20 cellular contexts compared by ENCODE assay signal in the genomic region with DNA sequence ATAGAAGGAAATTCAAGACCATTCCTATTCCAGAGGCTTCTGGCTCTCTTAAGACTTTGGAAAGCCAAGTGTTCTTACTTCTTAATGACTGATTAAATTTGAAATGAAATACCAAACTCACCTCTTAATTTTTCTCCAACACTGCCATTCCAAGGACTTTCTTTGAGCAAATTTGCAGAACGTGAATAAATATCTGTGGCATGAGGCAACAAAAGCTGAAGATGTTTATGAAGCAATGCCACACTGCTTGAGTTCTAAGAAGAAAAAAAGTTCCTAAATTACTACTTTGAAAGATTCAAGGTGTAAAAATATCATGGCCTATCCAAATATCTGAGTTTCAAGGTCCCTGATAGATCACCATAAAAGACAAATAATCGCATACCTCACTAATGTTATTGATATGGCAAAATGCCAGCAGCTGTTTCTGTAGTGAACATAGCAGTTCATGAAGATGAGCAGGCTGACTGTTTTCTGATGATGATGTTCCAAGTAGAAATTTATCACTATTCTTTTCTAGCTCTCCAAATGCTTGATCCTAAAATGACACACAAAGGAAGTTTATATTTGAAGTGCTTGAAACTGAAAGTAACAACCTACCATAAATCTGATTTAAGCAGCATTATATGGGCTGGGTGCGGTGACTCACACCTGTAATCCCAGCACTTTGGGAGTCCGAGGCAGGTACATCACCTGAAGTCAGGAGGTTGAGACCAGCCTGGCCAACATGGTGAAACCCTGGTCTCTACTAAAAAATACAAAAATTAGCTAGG.
DNase-seq lines count a peak whose midpoint lies in the region; ATAC-seq, FAIRE-seq and TF ChIP-seq lines count a peak whose summit lies in the region.
"Had no signal": no experiment of that assay in that cellular context is flagged by ENCODE, and none has a peak within 500 bp of the region (broad histone marks: within the 10 kb centered on the region; RNA-seq: fewer than 3 reads in every experiment).

No MANE protein-coding gene starts in this region.

- H2AFZ ChIP-seq in K562 (ENCODE audit: low read depth, low read length) = no peak overlapping the region

- H3K36me3 Mint-ChIP-seq in T-helper 1 cell treated with Interleukin-12 subunit alpha and Interleukin-12 subunit beta and Interleukin-4 antibody, amounts not matched to agents 30 μg/mL and 1 μg/mL, for 36 hours (ENCODE audit: low read depth) = peaks cover 53% of the 10 kb centered on the region

- TF ChIP-seq RAD21 in K562 (CRISPR knock-in tag; conservative IDR thresholded peaks at IDR 0.05 in 1 of 2, IDR thresholded peaks at IDR 0.05 in 1 of 2) = no peak

- no peaks in the 10 kb centered on the region for H3K9me3 Mint-ChIP-seq in T-helper 1 cell treated with Interleukin-12 subunit alpha and Interleukin-12 subunit beta and Interleukin-4 antibody, amounts not matched to agents 30 μg/mL and 1 μg/mL, for 36 hours
- H3K9me3 Mint-ChIP-seq: IgD-negative memory B cell had no signal

- TF ChIP-seq CTCF in K562 (IDR thresholded peaks at IDR 0.05 in 2 of 3, conservative IDR thresholded peaks at IDR 0.05 in 1 of 3; ENCODE audit: insufficient read depth in 2 of 3, low read depth in 1 of 3, low read length in 3 of 3) (no peak), stomach (IDR thresholded peaks at IDR 0.05) (no peak)

- TF ChIP-seq POLR2A in K562 (conservative IDR thresholded peaks at IDR 0.05) (no peak), stomach (IDR thresholded peaks at IDR 0.05) (no peak)

- in situ Hi-C loops in K562 (cut with MboI) = no loop called here

- intact Hi-C loops in K562 (cut with micrococcal nuclease) (no loop called here), stomach (cut with DNase I; ENCODE audit: low total_unique reads) (no loop called here)

- H3K9me3 ChIP-seq in K562 (replicated peaks; ENCODE audit: control insufficient read depth, insufficient read depth, low read depth, low read length) (no peaks in the 10 kb centered on the region), small intestine (ENCODE audit: control insufficient read depth, low read depth) (no peaks in the 10 kb centered on the region), stomach (no peaks in the 10 kb centered on the region)

- no peak overlapping the region for H3K4me2 ChIP-seq in K562 (ENCODE audit: insufficient read depth, low read length)

- CTCF ChIA-PET in K562 (lab: Yijun Ruan, JAX; ENCODE audit: low intra/inter-chr PET ratio) = interaction anchor here (0.6 kb wide), 1 partner anchor 217 kb away, joined by 3 read pairs; no protein-coding TSS in a partner anchor

- peak; percentile 0 for DNase-seq in DMS 273 (lab: John Stamatoyannopoulos, UW; ENCODE audit: unreplicated experiment)
- no peak for DNase-seq in DMS 273 treated with DMSO at 0.1 percent for 48 hours (lab: John Stamatoyannopoulos, UW)
- no peak for DNase-seq in K562 (ENCODE audit: extremely low read depth in 1 of 4, low spot score in 3 of 4)
- DNase-seq in small intestine = peak; percentile 70
- DNase-seq in GM03348 (ENCODE audit: low spot score) = no peak
- DNase-seq in stomach = no peak
- no peak for DNase-seq in NCI-H1694 treated with DMSO at 0.1 percent for 48 hours (lab: John Stamatoyannopoulos, UW)
- DNase-seq: activated CD8-positive, alpha-beta memory T cell treated with anti-CD3 and anti-CD28 coated beads for 24 hours; amniotic stem cell; EL; HCEC 1CT; NCI-H1048; nucleus accumbens; right cardiac atrium; SHP77; stimulated activated naive CD4-positive, alpha-beta T cell treated with Interleukin-2 at 50 U/mL for 16 hours had no signal

- H3K4me1 Mint-ChIP-seq in T-helper 1 cell treated with Interleukin-12 subunit alpha and Interleukin-12 subunit beta and Interleukin-4 antibody, amounts not matched to agents 30 μg/mL and 1 μg/mL, for 36 hours (ENCODE audit: low read depth) = peaks cover 25% of the 10 kb centered on the region

- no peaks in the 10 kb centered on the region for H3K9me1 ChIP-seq in K562 (ENCODE audit: control insufficient read depth, insufficient read depth, low read length)

- H3K9ac ChIP-seq in K562 (ENCODE audit: insufficient read depth in 1 of 2, low read depth in 2 of 2, low read length in 2 of 2) = no peak overlapping the region

- no peaks in the 10 kb centered on the region for H3K27me3 Mint-ChIP-seq in T-helper 1 cell treated with Interleukin-12 subunit alpha and Interleukin-12 subunit beta and Interleukin-4 antibody, amounts not matched to agents 30 μg/mL and 1 μg/mL, for 36 hours (ENCODE audit: low read depth)
- H3K27me3 Mint-ChIP-seq: IgD-negative memory B cell had no signal

- H3K4me1 ChIP-seq in K562 (replicated peaks in 1 of 2; ENCODE audit: control insufficient read depth in 2 of 2, insufficient read depth in 2 of 2, low read length in 2 of 2) (peaks cover 3 to 7% of the 10 kb centered on the region in 2 experiments; a peak in 3 of 5 replicates), small intestine (ENCODE audit: control insufficient read depth in 2 of 2, insufficient read depth in 1 of 2, low read depth in 1 of 2, low read length in 1 of 2) (no peaks in the 10 kb centered on the region), stomach (no peaks in the 10 kb centered on the region)

- no peak overlapping the region for H3K27ac ChIP-seq in K562 (ENCODE audit: extremely low read depth, low read depth, low read length)
- H3K27ac ChIP-seq in small intestine (ENCODE audit: low read depth in 1 of 2, low read length in 1 of 2) = no peak overlapping the region
- no peak overlapping the region for H3K27ac ChIP-seq in stomach
- H3K27ac ChIP-seq: 22Rv1, C4-2B had no signal

- no TSS peak for BruUV-seq in K562 (replicated peaks; lab: Mats Ljungman, UMichigan)

- no peak for ATAC-seq in K562
- ATAC-seq: right cardiac atrium had no signal

- TF ChIP-seq EP300 in K562 (IDR thresholded peaks at IDR 0.05; ENCODE audit: low read length) (no peak), stomach (IDR thresholded peaks at IDR 0.05) (no peak)

- POLR2A ChIA-PET in K562 (lab: Yijun Ruan, JAX) = interaction anchor here (2.3 kb wide), 1 partner anchor 10 kb away, joined by 4 read pairs; no protein-coding TSS in a partner anchor

- WGBS in K562 (ENCODE audit: insufficient coverage, low coverage, missing lambda C conversion rate) = 90% methylated on average over 4 of the region's 4 CpGs
- 45 to 68% (median 55%) methylated on average over 4 of the region's 4 CpGs for WGBS in small intestine, 3 donors
- WGBS in stomach, 5 donors = 68 to 89% (median 76%) methylated on average over 4 of the region's 4 CpGs

- no peaks in the 10 kb centered on the region for H4K20me1 ChIP-seq in K562 (replicated peaks; ENCODE audit: control insufficient read depth, insufficient read depth, low read length)

- H3K27me3 ChIP-seq in K562 (ENCODE audit: control insufficient read depth in 2 of 2, insufficient read depth in 2 of 2, low read length in 2 of 2) = no peaks in the 10 kb centered on the region
- H3K27me3 ChIP-seq in small intestine (ENCODE audit: control insufficient read depth in 2 of 2, insufficient read depth in 2 of 2, low read length in 2 of 2) = no peaks in the 10 kb centered on the region
- H3K27me3 ChIP-seq in stomach = no peaks in the 10 kb centered on the region

- no peak overlapping the region for H3K4me3 Mint-ChIP-seq in T-helper 1 cell treated with Interleukin-12 subunit alpha and Interleukin-12 subunit beta and Interleukin-4 antibody, amounts not matched to agents 30 μg/mL and 1 μg/mL, for 36 hours
- H3K4me3 Mint-ChIP-seq: IgD-negative memory B cell had no signal

- H3K27ac Mint-ChIP-seq in T-helper 1 cell treated with Interleukin-12 subunit alpha and Interleukin-12 subunit beta and Interleukin-4 antibody, amounts not matched to agents 30 μg/mL and 1 μg/mL, for 36 hours = peak overlapping the region; percentile 36

- H3K4me3 ChIP-seq in K562 (no peak overlapping the region), small intestine (ENCODE audit: low read depth in 1 of 2, low read length in 2 of 2) (no peak overlapping the region), stomach (no peak overlapping the region)

- peaks cover 90% of the 10 kb centered on the region for H3K36me3 ChIP-seq in K562 (ENCODE audit: control insufficient read depth, insufficient read depth, low read length)
- H3K36me3 ChIP-seq in small intestine (ENCODE audit: control insufficient read depth in 2 of 2, insufficient read depth in 2 of 2, low read length in 2 of 2) = peaks cover 4 to 11% of the 10 kb centered on the region in 2 donors
- H3K36me3 ChIP-seq in stomach = peaks cover 33 to 99% (median 92%) of the 10 kb centered on the region in 4 donors

- peak; percentile 48 for FAIRE-seq in K562 (lab: Jason Lieb, UNC)
- peak; percentile 44 for FAIRE-seq in small intestine (lab: Jason Lieb, UNC)

- no peaks in the 10 kb centered on the region for H3K79me2 ChIP-seq in K562 (ENCODE audit: control insufficient read depth, insufficient read depth, low read length)

TF ChIP-seq in K562, 482 proteins besides CTCF, POLR2A, EP300 and RAD21:
- no peak for TF ChIP-seq ZNF589 (CRISPR knock-in tag; IDR thresholded peaks at IDR 0.05; ENCODE audit: low read depth)
- TF ChIP-seq NFIC (IDR thresholded peaks at IDR 0.05) = peak; percentile 84
TF ChIP-seq in K562: peak in this region for 1.

Comparison
In these comparisons a context has a peak if more than half of its experiments do, and no peak if none do; other contexts are left out.
1. DNase-seq: peak in DMS 273 (single experiment) and small intestine (single experiment); none in DMS 273 treated with DMSO at 0.1 percent for 48 hours (single experiment), K562 (0 of 4), GM03348 (single experiment), stomach (single experiment) and NCI-H1694 treated with DMSO at 0.1 percent for 48 hours (single experiment).